Comparison of ENCODE assay signal across 8 cellular contexts in genomic region chr2:47403829-47404228, GRCh38. TPM values are rescaled to one million over a fixed set of nuclear protein-coding genes. Genes with fewer than 3 reads are reported as not detected.
DNase-seq lines count a peak whose midpoint lies in the region; ATAC-seq and TF ChIP-seq lines count a peak whose summit lies in the region.

No MANE protein-coding gene starts in this region.

- ATAC-seq in aorta (ENCODE audit: low FRiP score) = no peak
- ATAC-seq in GM21737 (IDR thresholded peaks at IDR 0.05; ENCODE audit: unreplicated experiment) = no peak

- 3% methylated on average over 12 of the region's 14 CpGs for WGBS in mammary epithelial cell (ENCODE audit: low coverage, missing lambda C conversion rate)
- 7% methylated on average over 14 of the region's 14 CpGs for WGBS in mesenchymal stem cell
- WGBS in aorta, 2 donors = 7 to 10% methylated on average over 14 of the region's 14 CpGs

- peak overlapping the region; percentile 94; the same call in 1 of the 2 replicates for H2AFZ ChIP-seq in KMS-11 (ENCODE audit: low read depth)
- peak overlapping the region; percentile 91 for H2AFZ ChIP-seq in mammary epithelial cell (ENCODE audit: low read depth, low read length)
- H2AFZ ChIP-seq in mesenchymal stem cell (ENCODE audit: low read depth, low read length) = peak overlapping the region; percentile 95

- H3K4me3 ChIP-seq in DOHH2 (ENCODE audit: low read length) = peak overlapping the region; percentile 89
- H3K4me3 ChIP-seq in KMS-11 (IDR thresholded peaks at IDR 0.05; ENCODE audit: insufficient read depth, low read depth, low read length) = peak overlapping the region; percentile 43
- H3K4me3 ChIP-seq in mammary epithelial cell (replicated peaks in 1 of 3; ENCODE audit: insufficient read depth in 1 of 3, low read depth in 2 of 3, low read length in 3 of 3) = peak overlapping the region; percentile 69 to 97 (median 69)
- H3K4me3 ChIP-seq in mesenchymal stem cell (ENCODE audit: insufficient read depth in 1 of 2, low read depth in 1 of 2, low read length in 2 of 2) = peak overlapping the region; percentile 82 to 98
- peak overlapping the region; percentile 70 to 89 for H3K4me3 ChIP-seq in aorta (ENCODE audit: low read length in 2 of 2)

- no peak for TF ChIP-seq CTCF in DOHH2 (IDR thresholded peaks at IDR 0.05; ENCODE audit: low read depth, low read length, poor library complexity, severe bottlenecking)
- no peak for TF ChIP-seq CTCF in KMS-11 (conservative IDR thresholded peaks at IDR 0.05; ENCODE audit: low read depth, low read length)
- TF ChIP-seq CTCF in mammary epithelial cell (conservative IDR thresholded peaks at IDR 0.05 in 1 of 2, IDR thresholded peaks at IDR 0.05 in 1 of 2; ENCODE audit: extremely low read depth in 1 of 2, insufficient read depth in 1 of 2, low read depth in 1 of 2, low read length in 2 of 2) = no peak

- H3K9ac ChIP-seq in KMS-11 (peak overlapping the region; percentile 78; the same call in 1 of the 2 replicates), mammary epithelial cell (ENCODE audit: insufficient read depth, low read length) (peak overlapping the region; percentile 78), mesenchymal stem cell (ENCODE audit: low read length) (peak overlapping the region; percentile 87)

- peaks cover 14% of the 10 kb centered on the region for H3K79me1 ChIP-seq in mesenchymal stem cell (replicated peaks; ENCODE audit: low read length, poor library complexity, severe bottlenecking)

- H2BK15ac ChIP-seq in mesenchymal stem cell (ENCODE audit: low read depth, poor library complexity, severe bottlenecking) = no peak overlapping the region

- H3K4me1 ChIP-seq in DOHH2 (ENCODE audit: control insufficient read depth, low read length) (peaks cover 42% of the 10 kb centered on the region), KMS-11 (ENCODE audit: low read depth, poor library complexity, severe bottlenecking) (peaks cover 57% of the 10 kb centered on the region), mammary epithelial cell (ENCODE audit: insufficient read depth, low read length) (peaks cover 13% of the 10 kb centered on the region), mesenchymal stem cell (ENCODE audit: control insufficient read depth, insufficient read depth, low read depth, low read length) (peaks cover 6% of the 10 kb centered on the region), aorta (ENCODE audit: control insufficient read depth in 1 of 2, insufficient read depth in 2 of 2, low read length in 2 of 2) (no peaks in the 10 kb centered on the region)

- no peak for DNase-seq in mammary epithelial cell
- DNase-seq in mesenchymal stem cell = no peak
- DNase-seq in aorta = no peak
- DNase-seq in NCI-H524 treated with DMSO at 0.1 percent for 48 hours (lab: John Stamatoyannopoulos, UW) = no peak
- no peak for DNase-seq in pons (ENCODE audit: low spot score)

- H3K36me3 ChIP-seq in DOHH2 (ENCODE audit: control insufficient read depth, low read length) (peaks cover 54% of the 10 kb centered on the region), KMS-11 (ENCODE audit: insufficient read depth) (0 out of 2 replicates have a peak, but pooled peaks cover 4% of the 10 kb centered on the region), mammary epithelial cell (ENCODE audit: insufficient read depth, low read length) (no peaks in the 10 kb centered on the region), mesenchymal stem cell (ENCODE audit: control insufficient read depth in 1 of 2, insufficient read depth in 2 of 2, low read depth in 1 of 2, low read length in 2 of 2) (peaks cover 0 to 4% of the 10 kb centered on the region in 2 experiments), aorta (ENCODE audit: control insufficient read depth in 1 of 2, insufficient read depth in 2 of 2, low read length in 1 of 2) (no peaks in the 10 kb centered on the region)

- no peaks in the 10 kb centered on the region for H3K9me3 ChIP-seq in DOHH2 (ENCODE audit: control insufficient read depth, insufficient read depth, low read length)
- H3K9me3 ChIP-seq in mammary epithelial cell (replicated peaks; ENCODE audit: insufficient read depth, low read length) = no peaks in the 10 kb centered on the region
- no peaks in the 10 kb centered on the region for H3K9me3 ChIP-seq in mesenchymal stem cell (ENCODE audit: control insufficient read depth, low read length)
- H3K9me3 ChIP-seq in aorta (ENCODE audit: control insufficient read depth, low read length) = no peaks in the 10 kb centered on the region

- H2BK5ac ChIP-seq in mesenchymal stem cell (ENCODE audit: low read depth, low read length, poor library complexity, severe bottlenecking) = no peak overlapping the region

- CTCF ChIA-PET in mammary epithelial cell (lab: Charles Lee; ENCODE audit: low non-redundant PET) = no interaction called here

- intact Hi-C loops in mammary epithelial cell (cut with micrococcal nuclease) = no loop called here
- intact Hi-C loops in aorta (cut with DNase I) = no loop called here

- no peak overlapping the region for H4K91ac ChIP-seq in mesenchymal stem cell (ENCODE audit: low read length)

- no peak overlapping the region for H3K23ac ChIP-seq in mesenchymal stem cell (ENCODE audit: low read length in 2 of 2)

- no peak overlapping the region for H2BK12ac ChIP-seq in mesenchymal stem cell (ENCODE audit: low read length in 2 of 2)

- no peak overlapping the region for H4K8ac ChIP-seq in mesenchymal stem cell (ENCODE audit: low read length)

- H3K18ac ChIP-seq in mesenchymal stem cell (ENCODE audit: low read depth in 1 of 2, low read length in 2 of 2) = no peak overlapping the region

- no peaks in the 10 kb centered on the region for H3K9me2 ChIP-seq in DOHH2 (replicated peaks; ENCODE audit: control insufficient read depth, low read length)

- H3K4me2 ChIP-seq in DOHH2 (ENCODE audit: low read length) (peak overlapping the region; percentile 93), KMS-11 (peak overlapping the region; percentile 99), mammary epithelial cell (ENCODE audit: insufficient read depth, low read depth, low read length) (peak overlapping the region; percentile 82), mesenchymal stem cell (ENCODE audit: low read length, poor library complexity, severe bottlenecking) (peak overlapping the region; percentile 58)

- dilution Hi-C loops in mammary epithelial cell (cut with HindIII; ENCODE audit: low sequenced_read_pairs) = no loop called here

- H4K20me1 ChIP-seq in DOHH2 (ENCODE audit: control insufficient read depth, insufficient read depth, low read depth, low read length) (peaks cover 5% of the 10 kb centered on the region), KMS-11 (ENCODE audit: insufficient read depth) (no peaks in the 10 kb centered on the region), mammary epithelial cell (ENCODE audit: insufficient read depth, low read length) (no peaks in the 10 kb centered on the region)

- H3K79me2 ChIP-seq in DOHH2 (ENCODE audit: control insufficient read depth, low read length) (peaks cover 62% of the 10 kb centered on the region), KMS-11 (ENCODE audit: insufficient read depth, low read depth) (peaks cover 54% of the 10 kb centered on the region), mammary epithelial cell (ENCODE audit: insufficient read depth, low read length) (peaks cover 51% of the 10 kb centered on the region)

- in situ Hi-C loops in mammary epithelial cell (cut with MboI; ENCODE audit: low sequenced_read_pairs in 2 of 2) = no loop called here

- no peaks in the 10 kb centered on the region for H3K27me3 ChIP-seq in DOHH2 (ENCODE audit: control insufficient read depth, low read length)
- no peaks in the 10 kb centered on the region for H3K27me3 ChIP-seq in KMS-11 (ENCODE audit: insufficient read depth, low read depth)
- no peaks in the 10 kb centered on the region for H3K27me3 ChIP-seq in mammary epithelial cell (ENCODE audit: insufficient read depth, low read length)
- no peaks in the 10 kb centered on the region for H3K27me3 ChIP-seq in mesenchymal stem cell (ENCODE audit: control insufficient read depth in 1 of 2, insufficient read depth in 1 of 2, low read length in 2 of 2)
- no peaks in the 10 kb centered on the region for H3K27me3 ChIP-seq in aorta (ENCODE audit: control insufficient read depth in 1 of 2, insufficient read depth in 2 of 2, low read length in 1 of 2)

- H3K14ac ChIP-seq in mesenchymal stem cell (ENCODE audit: low read length in 2 of 2) = no peak overlapping the region

- H3F3A ChIP-seq in DOHH2 (ENCODE audit: control insufficient read depth, insufficient read depth) = no peaks in the 10 kb centered on the region

- H3K4ac ChIP-seq in mesenchymal stem cell (ENCODE audit: low read depth in 1 of 2, low read length in 2 of 2) = no peak overlapping the region

- H3K27ac ChIP-seq in DOHH2 (ENCODE audit: low read depth, low read length) (peak overlapping the region; percentile 54), KMS-11 (peak overlapping the region; percentile 78; the same call in 1 of the 2 replicates), mammary epithelial cell (ENCODE audit: insufficient read depth, low read depth, low read length) (peak overlapping the region; percentile 70), mesenchymal stem cell (ENCODE audit: low read length, poor library complexity, severe bottlenecking) (no peak overlapping the region), aorta (ENCODE audit: low read depth in 1 of 2, low read length in 2 of 2) (no peak overlapping the region)

- BruUV-seq in mammary epithelial cell (replicated peaks; lab: Mats Ljungman, UMichigan) = TSS peak; percentile 30

- H2BK120ac ChIP-seq in mesenchymal stem cell (ENCODE audit: low read depth, low read length) = no peak overlapping the region

- no peak overlapping the region for H2AK5ac ChIP-seq in mesenchymal stem cell (ENCODE audit: low read length, severe bottlenecking)

RNA-seq across cellular contexts. Expression of gene MSH2, which starts 0.9 kb away (rescaled TPM):
- total RNA-seq in mammary epithelial cell (10 to 100 TPM; 14.7 to 21.5 TPM), aorta (10 to 100 TPM in 1 of 2 donors, 1 to 10 TPM in 1; 5.5 to 15.4 TPM)
- polyA plus RNA-seq in mammary epithelial cell (18.8 TPM), aorta (1 to 10 TPM; 6.0 to 6.1 TPM)
- polyA minus RNA-seq in mammary epithelial cell = 10.0 TPM
- 7.3 TPM for polyA plus RNA-seq in mesenchymal stem cell (2013, experiment 1 of 2)
- 7.8 TPM for polyA plus RNA-seq in mesenchymal stem cell (2013, experiment 2 of 2)

RNA-seq across cellular contexts. Expression of gene EPCAM, which starts 34.7 kb away (rescaled TPM):
- total RNA-seq in mammary epithelial cell (10 to 100 TPM in 1 of 2 donors, 1 to 10 TPM in 1; 4.0 to 18.2 TPM), aorta (under 1 TPM in 1 of 2 donors, not detected in 1; 0.32 TPM)
- polyA plus RNA-seq in mammary epithelial cell (16.8 TPM), aorta (10 to 100 TPM in 1 of 2 donors, 1 to 10 TPM in 1; 3.1 to 58.1 TPM)
- 34.4 TPM for polyA minus RNA-seq in mammary epithelial cell
- polyA plus RNA-seq in mesenchymal stem cell (2013, experiment 1 of 2) = 0.37 TPM
- 0.38 TPM for polyA plus RNA-seq in mesenchymal stem cell (2013, experiment 2 of 2)

Comparison
In these comparisons a context has a peak if more than half of its experiments do, and no peak if none do; other contexts are left out.
1. H3K27ac ChIP-seq: peak in DOHH2 (single experiment), KMS-11 (single experiment) and mammary epithelial cell (single experiment); none in mesenchymal stem cell (single experiment) and aorta (0 of 2).
2. Peak in every context shown above with its lines, with median percentiles within 50 percentile points of each other: H3K4me2 ChIP-seq, H3K4me3 ChIP-seq, H2AFZ ChIP-seq and H3K9ac ChIP-seq.